In the genomic region with DNA sequence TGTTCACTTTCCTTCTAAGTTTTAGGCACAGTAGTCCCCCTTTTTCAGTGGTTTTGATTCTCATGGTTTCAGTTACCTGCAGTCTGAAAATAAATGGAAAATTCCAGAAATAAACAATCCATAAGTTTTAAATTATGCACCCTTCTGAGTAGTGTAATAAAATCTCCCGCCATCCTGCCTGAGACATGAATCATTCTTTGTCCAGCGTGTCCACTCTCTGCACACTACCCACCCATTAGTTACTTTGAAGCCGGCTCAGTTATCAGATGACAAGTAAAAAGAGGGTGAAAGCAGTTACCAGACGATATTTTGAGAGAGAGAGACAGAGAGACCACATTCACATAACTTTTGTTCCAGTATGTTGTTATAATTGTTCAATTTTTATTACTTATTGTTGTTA, we compare ENCODE assay signal across 22 cellular contexts.
DNase-seq lines count a peak whose midpoint lies in the region; ATAC-seq and TF ChIP-seq lines count a peak whose summit lies in the region.
"Had no signal": no experiment of that assay in that cellular context is flagged by ENCODE, and none has a peak within 500 bp of the region (broad histone marks: within the 10 kb centered on the region; RNA-seq: fewer than 3 reads in every experiment).

No MANE protein-coding gene starts in this region.

- no peaks in the 10 kb centered on the region for H3K36me3 Mint-ChIP-seq in activated naive CD4-positive, alpha-beta T cell treated with anti-CD3 and anti-CD28 coated beads, Interleukin-2, amount 10 ng/mL, durations not matched to agents 7 days and 5 days
- H3K36me3 Mint-ChIP-seq: memory B cell, naive B cell had no signal

- H3K9me3 Mint-ChIP-seq in activated naive CD4-positive, alpha-beta T cell treated with anti-CD3 and anti-CD28 coated beads, Interleukin-2, amount 10 ng/mL, durations not matched to agents 7 days and 5 days, result no peaks in the 10 kb centered on the region
- H3K9me3 Mint-ChIP-seq: activated CD8-positive, alpha-beta T cell treated with anti-CD3 and anti-CD28 coated beads for 36 hours; stimulated activated naive CD8-positive, alpha-beta T cell treated with anti-CD3 and anti-CD28 coated beads, Interleukin-15, Interleukin-2, amounts not matched to agents 100 ng/mL and 50 ng/mL, for 24 hours had no signal

- H3K36me3 ChIP-seq in adipocyte (ENCODE audit: control insufficient read depth, insufficient read depth, low read length, severe bottlenecking), result no peaks in the 10 kb centered on the region
- H3K36me3 ChIP-seq: BLaER1 treated with 17β-estradiol and CSF1 and Interleukin-3, amounts not matched to agents 10 nM and 100 nM; tibial nerve had no signal

- H3K9me3 ChIP-seq in adipocyte (ENCODE audit: control insufficient read depth, low read length), result no peaks in the 10 kb centered on the region
- H3K9me3 ChIP-seq: BLaER1 treated with 17β-estradiol and CSF1 and Interleukin-3, amounts not matched to agents 10 nM and 100 nM; tibial nerve had no signal

- DNase-seq in activated naive CD4-positive, alpha-beta T cell treated with anti-CD3 and anti-CD28 coated beads, Interleukin-2, amount 10 ng/mL, durations not matched to agents 7 days and 5 days, result no peak
- DNase-seq in activated naive CD4-positive, alpha-beta T cell treated with Interleukin-2 at 50 U/mL for 16 hours, result no peak
- DNase-seq in adipocyte (ENCODE audit: low read depth) (peak; percentile 59), foreskin fibroblast (peak; percentile 12 to 57), GM19240 (ENCODE audit: insufficient read length, low spot score) (no peak), activated gamma-delta T cell treated with Interleukin-2 at 50 U/mL for 16 hours (no peak)
- DNase-seq: activated CD8-positive, alpha-beta T cell treated with anti-CD3 and anti-CD28 coated beads for 36 hours; activated naive CD4-positive, alpha-beta T cell; aorta; H7; left cardiac atrium; naive B cell; NCI-H1694 treated with DMSO at 0.1 percent for 48 hours; NCI-H526 treated with DMSO at 0.1 percent for 48 hours; nucleus accumbens; stimulated activated CD4-positive, alpha-beta T cell treated with anti-CD3 and anti-CD28 coated beads, Interleukin-4, amount 100 ng/mL, for 24 hours had no signal

- TF ChIP-seq CTCF in foreskin fibroblast (IDR thresholded peaks at IDR 0.05; ENCODE audit: low read depth, low read length), result no peak

- H3K4me1 ChIP-seq in adipocyte (ENCODE audit: control insufficient read depth, insufficient read depth, low read length), result peaks cover 6% of the 10 kb centered on the region

- ATAC-seq in esophagus mucosa (no peak), HG02970 (IDR thresholded peaks at IDR 0.05; ENCODE audit: low FRiP score, unreplicated experiment) (no peak)
- ATAC-seq: activated CD8-positive, alpha-beta T cell treated with anti-CD3 and anti-CD28 coated beads for 36 hours; left cardiac atrium had no signal

- H3K4me1 Mint-ChIP-seq in activated naive CD4-positive, alpha-beta T cell treated with anti-CD3 and anti-CD28 coated beads, Interleukin-2, amount 10 ng/mL, durations not matched to agents 7 days and 5 days, result no peaks in the 10 kb centered on the region
- H3K4me1 Mint-ChIP-seq: memory B cell, naive B cell had no signal

- H3K4me3 ChIP-seq in adipocyte (ENCODE audit: low read length) (no peak overlapping the region), foreskin fibroblast (ENCODE audit: low read depth in 1 of 2, low read length in 2 of 2) (no peak overlapping the region)
- H3K4me3 ChIP-seq: BLaER1 treated with 17β-estradiol and CSF1 and Interleukin-3, amounts not matched to agents 10 nM and 100 nM; tibial nerve had no signal

- H3K27me3 ChIP-seq in adipocyte (replicated peaks; ENCODE audit: control insufficient read depth, insufficient read depth, low read length), result no peaks in the 10 kb centered on the region
- H3K27me3 ChIP-seq: BLaER1 treated with 17β-estradiol and CSF1 and Interleukin-3, amounts not matched to agents 10 nM and 100 nM; tibial nerve had no signal

- no peak overlapping the region for H3K4me3 Mint-ChIP-seq in activated naive CD4-positive, alpha-beta T cell treated with anti-CD3 and anti-CD28 coated beads, Interleukin-2, amount 10 ng/mL, durations not matched to agents 7 days and 5 days
- H3K4me3 Mint-ChIP-seq: activated CD8-positive, alpha-beta T cell treated with anti-CD3 and anti-CD28 coated beads for 36 hours; memory B cell; naive B cell; stimulated activated naive CD8-positive, alpha-beta T cell treated with anti-CD3 and anti-CD28 coated beads, Interleukin-15, Interleukin-2, amounts not matched to agents 100 ng/mL and 50 ng/mL, for 24 hours had no signal

- H3K27me3 Mint-ChIP-seq in activated naive CD4-positive, alpha-beta T cell treated with anti-CD3 and anti-CD28 coated beads, Interleukin-2, amount 10 ng/mL, durations not matched to agents 7 days and 5 days, result no peaks in the 10 kb centered on the region
- H3K27me3 Mint-ChIP-seq: activated CD8-positive, alpha-beta T cell treated with anti-CD3 and anti-CD28 coated beads for 36 hours; memory B cell; naive B cell; stimulated activated naive CD8-positive, alpha-beta T cell treated with anti-CD3 and anti-CD28 coated beads, Interleukin-15, Interleukin-2, amounts not matched to agents 100 ng/mL and 50 ng/mL, for 24 hours had no signal

- no peak overlapping the region for H3K9ac ChIP-seq in adipocyte (ENCODE audit: low read length)
- H3K9ac ChIP-seq: BLaER1 treated with 17β-estradiol and CSF1 and Interleukin-3, amounts not matched to agents 10 nM and 100 nM had no signal

- CTCF ChIA-PET in activated naive CD4-positive, alpha-beta T cell treated with anti-CD3 and anti-CD28 coated beads, Interleukin-2, amount 10 ng/mL, durations not matched to agents 7 days and 5 days (lab: Charles Lee), result no interaction called here

- H3K27ac Mint-ChIP-seq in activated naive CD4-positive, alpha-beta T cell treated with anti-CD3 and anti-CD28 coated beads, Interleukin-2, amount 10 ng/mL, durations not matched to agents 7 days and 5 days, result peak overlapping the region; percentile 2
- H3K27ac Mint-ChIP-seq: activated CD8-positive, alpha-beta T cell treated with anti-CD3 and anti-CD28 coated beads for 36 hours; memory B cell; naive B cell; stimulated activated naive CD8-positive, alpha-beta T cell treated with anti-CD3 and anti-CD28 coated beads, Interleukin-15, Interleukin-2, amounts not matched to agents 100 ng/mL and 50 ng/mL, for 24 hours had no signal

Comparison
In these comparisons a context has a peak if more than half of its experiments do, and no peak if none do; other contexts are left out.
1. DNase-seq: peak in adipocyte (single experiment) and foreskin fibroblast (2 of 2); none in activated naive CD4-positive, alpha-beta T cell treated with anti-CD3 and anti-CD28 coated beads, Interleukin-2, amount 10 ng/mL, durations not matched to agents 7 days and 5 days (single experiment), activated naive CD4-positive, alpha-beta T cell treated with Interleukin-2 at 50 U/mL for 16 hours (single experiment), GM19240 (single experiment) and activated gamma-delta T cell treated with Interleukin-2 at 50 U/mL for 16 hours (single experiment).